Comparison of ENCODE assay signal across 19 cellular contexts in genomic region chr18:13416208-13416607, GRCh38.
DNase-seq lines count a peak whose midpoint lies in the region; ATAC-seq, FAIRE-seq and TF ChIP-seq lines count a peak whose summit lies in the region.
"Had no signal": no experiment of that assay in that cellular context is flagged by ENCODE, and none has a peak within 500 bp of the region (broad histone marks: within the 10 kb centered on the region; RNA-seq: fewer than 3 reads in every experiment).

No MANE protein-coding gene starts in this region.

- no peaks in the 10 kb centered on the region for H3K27me3 Mint-ChIP-seq in CD4-positive, alpha-beta T cell
- no peaks in the 10 kb centered on the region for H3K27me3 Mint-ChIP-seq in naive thymus-derived CD4-positive, alpha-beta T cell
- H3K27me3 Mint-ChIP-seq: activated naive CD4-positive, alpha-beta T cell treated with anti-CD3 and anti-CD28 coated beads, Interleukin-2, amount 10 ng/mL, durations not matched to agents 7 days and 5 days; stimulated activated naive B cell treated with anti-CD40 and anti-IgM and Interleukin-4, amounts not matched to agents 10 μg/mL and 1 μg/mL and 100 μg/mL, for 72 hours had no signal

- H3K36me3 ChIP-seq in bronchial epithelial cell (ENCODE audit: control insufficient read depth, insufficient read depth, low read length) (no peaks in the 10 kb centered on the region), uterus (no peaks in the 10 kb centered on the region)
- no peaks in the 10 kb centered on the region for H3K36me3 ChIP-seq in naive thymus-derived CD4-positive, alpha-beta T cell (ENCODE audit: control insufficient read depth in 2 of 3, insufficient read depth in 3 of 3, low read length in 3 of 3)
- H3K36me3 ChIP-seq: vagina had no signal

- TF ChIP-seq POLR2A in uterus (IDR thresholded peaks at IDR 0.05): no peak

- intact Hi-C loops in CD4-positive, alpha-beta T cell (cut with DNase I, micrococcal nuclease): no loop called here
- intact Hi-C loops in naive thymus-derived CD4-positive, alpha-beta T cell (cut with micrococcal nuclease): no loop called here
- intact Hi-C loops in uterus (cut with DNase I; ENCODE audit: low total_unique reads): no loop called here

- CTCF ChIA-PET in CD4-positive, alpha-beta T cell (lab: Charles Lee): interaction anchor here (1.2 kb wide), 1 partner anchor 15 kb away, joined by 3 read pairs; no protein-coding TSS in a partner anchor
- CTCF ChIA-PET in naive thymus-derived CD4-positive, alpha-beta T cell (lab: Charles Lee): no interaction called here

- ATAC-seq in CD4-positive, alpha-beta T cell (ENCODE audit: poor library complexity): peak; percentile 74
- ATAC-seq in naive thymus-derived CD4-positive, alpha-beta T cell: peak; percentile 49
- ATAC-seq in GM21717 (IDR thresholded peaks at IDR 0.05; ENCODE audit: unreplicated experiment): no peak
- ATAC-seq: stimulated activated naive B cell treated with anti-CD40 and anti-IgM and Interleukin-4, amounts not matched to agents 10 μg/mL and 1 μg/mL and 100 μg/mL, for 72 hours had no signal

- no peak overlapping the region for H3K27ac Mint-ChIP-seq in CD4-positive, alpha-beta T cell
- H3K27ac Mint-ChIP-seq in naive thymus-derived CD4-positive, alpha-beta T cell: peak overlapping the region in 5 of 9 donors; percentile 17 to 82 (median 51)
- H3K27ac Mint-ChIP-seq: activated naive CD4-positive, alpha-beta T cell treated with anti-CD3 and anti-CD28 coated beads, Interleukin-2, amount 10 ng/mL, durations not matched to agents 7 days and 5 days; H9; stimulated activated naive B cell treated with anti-CD40 and anti-IgM and Interleukin-4, amounts not matched to agents 10 μg/mL and 1 μg/mL and 100 μg/mL, for 72 hours had no signal

- H3K27ac ChIP-seq in CD4-positive, alpha-beta T cell (ENCODE audit: low read depth, low read length): no peak overlapping the region
- H3K27ac ChIP-seq in naive thymus-derived CD4-positive, alpha-beta T cell (ENCODE audit: low read depth, low read length): no peak overlapping the region
- peak overlapping the region in 1 of 2 donors; percentile 14 for H3K27ac ChIP-seq in uterus
- H3K27ac ChIP-seq: SK-N-MC, vagina had no signal

- H3K4me3 ChIP-seq in bronchial epithelial cell (ENCODE audit: low read depth, low read length) (no peak overlapping the region), uterus (no peak overlapping the region)
- H3K4me3 ChIP-seq in naive thymus-derived CD4-positive, alpha-beta T cell (ENCODE audit: low read length): no peak overlapping the region
- H3K4me3 ChIP-seq: mucosa of descending colon, SK-N-MC, vagina had no signal

- no peak for DNase-seq in CD4-positive, alpha-beta T cell
- DNase-seq in M059J (ENCODE audit: low read depth) (peak; percentile 62), bronchial epithelial cell (ENCODE audit: low read depth) (no peak), uterus (no peak), retina (no peak)
- peak in 1 of 9 donors; percentile 16 for DNase-seq in naive thymus-derived CD4-positive, alpha-beta T cell
- DNase-seq: activated naive CD4-positive, alpha-beta T cell treated with anti-CD3 and anti-CD28 coated beads, Interleukin-2, amount 10 ng/mL, durations not matched to agents 7 days and 5 days; DMS79 treated with DMSO at 0.1 percent for 48 hours; H9; IMR-90; kidney; NCI-H345; occipital lobe; stimulated activated naive B cell treated with anti-CD40 and anti-IgM and Interleukin-4, amounts not matched to agents 10 μg/mL and 1 μg/mL and 100 μg/mL, for 72 hours had no signal

- no peaks in the 10 kb centered on the region for H3K27me3 ChIP-seq in CD4-positive, alpha-beta T cell (ENCODE audit: control insufficient read depth, insufficient read depth, low read length)
- H3K27me3 ChIP-seq in bronchial epithelial cell (ENCODE audit: control insufficient read depth, insufficient read depth, low read length) (no peaks in the 10 kb centered on the region), uterus (no peaks in the 10 kb centered on the region)
- no peaks in the 10 kb centered on the region for H3K27me3 ChIP-seq in naive thymus-derived CD4-positive, alpha-beta T cell (ENCODE audit: control insufficient read depth in 2 of 2, insufficient read depth in 2 of 2, low read length in 2 of 2)
- H3K27me3 ChIP-seq: vagina had no signal

- H3K9me3 ChIP-seq in CD4-positive, alpha-beta T cell (ENCODE audit: control insufficient read depth, low read length): no peaks in the 10 kb centered on the region
- H3K9me3 ChIP-seq in naive thymus-derived CD4-positive, alpha-beta T cell (ENCODE audit: control insufficient read depth in 2 of 3, low read length in 3 of 3): peaks cover 0 to 6% (median 0%) of the 10 kb centered on the region in 3 experiments
- H3K9me3 ChIP-seq in uterus: no peaks in the 10 kb centered on the region
- H3K9me3 ChIP-seq: vagina had no signal

- H3K4me1 Mint-ChIP-seq in CD4-positive, alpha-beta T cell (ENCODE audit: low read depth): peaks cover 38% of the 10 kb centered on the region
- peaks cover 13 to 32% (median 19%) of the 10 kb centered on the region in 7 donors for H3K4me1 Mint-ChIP-seq in naive thymus-derived CD4-positive, alpha-beta T cell

- H3K4me1 ChIP-seq in naive thymus-derived CD4-positive, alpha-beta T cell (ENCODE audit: control insufficient read depth in 2 of 2, insufficient read depth in 2 of 2, low read length in 2 of 2): peaks cover 0 to 7% of the 10 kb centered on the region in 2 donors
- no peaks in the 10 kb centered on the region for H3K4me1 ChIP-seq in uterus

- peak; percentile 28 for FAIRE-seq in bronchial epithelial cell (lab: Jason Lieb, UNC)
- FAIRE-seq: kidney, small intestine had no signal

- H3K4me3 Mint-ChIP-seq in CD4-positive, alpha-beta T cell: no peak overlapping the region
- H3K4me3 Mint-ChIP-seq in naive thymus-derived CD4-positive, alpha-beta T cell: peak overlapping the region in 7 of 10 donors; percentile 12 to 54 (median 32)
- H3K4me3 Mint-ChIP-seq: activated naive CD4-positive, alpha-beta T cell treated with anti-CD3 and anti-CD28 coated beads, Interleukin-2, amount 10 ng/mL, durations not matched to agents 7 days and 5 days; H9; stimulated activated naive B cell treated with anti-CD40 and anti-IgM and Interleukin-4, amounts not matched to agents 10 μg/mL and 1 μg/mL and 100 μg/mL, for 72 hours had no signal

- peaks cover 31% of the 10 kb centered on the region for H3K36me3 Mint-ChIP-seq in CD4-positive, alpha-beta T cell (ENCODE audit: low read depth)
- peaks cover 5 to 22% (median 18%) of the 10 kb centered on the region in 5 donors for H3K36me3 Mint-ChIP-seq in naive thymus-derived CD4-positive, alpha-beta T cell

- no peak for TF ChIP-seq CTCF in CD4-positive, alpha-beta T cell (IDR thresholded peaks at IDR 0.05)
- TF ChIP-seq CTCF in bronchial epithelial cell (IDR thresholded peaks at IDR 0.05; ENCODE audit: insufficient read depth, low read length, severe bottlenecking): no peak
- no peak for TF ChIP-seq CTCF in uterus (IDR thresholded peaks at IDR 0.05)

- peaks cover 6% of the 10 kb centered on the region for H3K9me3 Mint-ChIP-seq in CD4-positive, alpha-beta T cell
- H3K9me3 Mint-ChIP-seq in naive thymus-derived CD4-positive, alpha-beta T cell: peaks cover 0 to 15% (median 5%) of the 10 kb centered on the region in 11 donors

- POLR2A ChIA-PET in CD4-positive, alpha-beta T cell (lab: Charles Lee): interaction anchor here (0.8 kb wide), 1 partner anchor 23 kb away, joined by 3 read pairs; no protein-coding TSS in a partner anchor
- POLR2A ChIA-PET in naive thymus-derived CD4-positive, alpha-beta T cell (lab: Charles Lee): no interaction called here
